9 cellular contexts compared by ENCODE assay signal in genomic region chr1:1505366-1505798, GRCh38. TPM values are rescaled to one million over a fixed set of nuclear protein-coding genes. Genes with fewer than 3 reads are reported as not detected.
DNase-seq lines count a peak whose midpoint lies in the region; ATAC-seq, FAIRE-seq and TF ChIP-seq lines count a peak whose summit lies in the region.
"Not testable (repeated sequence)": the region's sequence is repeated elsewhere in the genome, so short reads cannot be mapped to it uniquely, and the experiment has no call there.
"Had no signal": no experiment of that assay in that cellular context is flagged by ENCODE, and none has a peak within 500 bp of the region (broad histone marks: within the 10 kb centered on the region; RNA-seq: fewer than 3 reads in every experiment).

No MANE protein-coding gene starts in this region.

- TF ChIP-seq CTCF in GM10248 (IDR thresholded peaks at IDR 0.05; ENCODE audit: control extremely low read depth, extremely low read depth, low read depth, missing control alignments), result peak; percentile 15
- TF ChIP-seq CTCF in choroid plexus epithelial cell (conservative IDR thresholded peaks at IDR 0.05; ENCODE audit: low read depth, low read length), result peak; percentile 30
- TF ChIP-seq CTCF in keratinocyte (optimal IDR thresholded peaks at IDR 0.05 in 1 of 3, IDR thresholded peaks at IDR 0.05 in 1 of 3, conservative IDR thresholded peaks at IDR 0.05 in 1 of 3; ENCODE audit: extremely low read depth in 1 of 3, insufficient read depth in 2 of 3, low read length in 3 of 3), result peak in 2 of 3 experiments; percentile 8 to 10
- peak; percentile 34 for TF ChIP-seq CTCF in progenitor cell of endocrine pancreas (IDR thresholded peaks at IDR 0.05; ENCODE audit: unreplicated experiment)

- POLR2A ChIA-PET in GM10248 (lab: Yijun Ruan, JAX); activated CD4-positive, alpha-beta T cell treated with anti-CD3 and anti-CD28 coated beads for 36 hours (lab: Charles Lee): not testable (repeated sequence)

- not testable (repeated sequence) for H3K4me3 ChIP-seq in choroid plexus epithelial cell (ENCODE audit: low read depth, low read length); keratinocyte (ENCODE audit: control insufficient read depth in 2 of 3, extremely low read depth in 1 of 3, insufficient read depth in 2 of 3, low read depth in 1 of 3, low read length in 3 of 3)

- not testable (repeated sequence) for H4K20me1 ChIP-seq in keratinocyte (ENCODE audit: control insufficient read depth, extremely low read depth, insufficient read depth, low read length)

- H3K27me3 ChIP-seq in keratinocyte (ENCODE audit: control insufficient read depth, extremely low read depth, insufficient read depth, low read length), result not testable (repeated sequence)

- FAIRE-seq in A204.1 (lab: Jason Lieb, UNC), result peak; percentile 88
- FAIRE-seq in keratinocyte (lab: Jason Lieb, UNC), result not testable (repeated sequence)

- not testable (repeated sequence) for H3K4me1 ChIP-seq in keratinocyte (ENCODE audit: control insufficient read depth, extremely low read depth, insufficient read depth, low read length)

- not testable (repeated sequence) for H2AFZ ChIP-seq in keratinocyte (ENCODE audit: control insufficient read depth, low read length)

- CTCF ChIA-PET in GM10248 (lab: Yijun Ruan, JAX), result interaction anchor here (0.6 to 2.7 kb wide), 13 partner anchors 10 to 147 kb away, joined by 3 to 13 read pairs (median 5); partner anchors contain the start of gene CCNL2
- CTCF ChIA-PET in activated CD4-positive, alpha-beta T cell treated with anti-CD3 and anti-CD28 coated beads for 36 hours (lab: Charles Lee), result interaction anchor here (0.6 to 1.9 kb wide), 4 partner anchors 22 to 130 kb away, joined by 3 to 9 read pairs (median 3); partner anchors contain the start of gene AURKAIP1

- peak overlapping the region; percentile 40 for H3K9ac ChIP-seq in keratinocyte (ENCODE audit: control insufficient read depth, extremely low read depth, insufficient read depth, low read length)

- H3K27me3 Mint-ChIP-seq in activated CD4-positive, alpha-beta T cell treated with anti-CD3 and anti-CD28 coated beads for 36 hours; progenitor cell of endocrine pancreas: not testable (repeated sequence)

- not testable (repeated sequence) for H3K79me2 ChIP-seq in keratinocyte (ENCODE audit: control insufficient read depth, insufficient read depth, low read length)

- peak overlapping the region; percentile 87 for H3K27ac Mint-ChIP-seq in activated CD4-positive, alpha-beta T cell treated with anti-CD3 and anti-CD28 coated beads for 36 hours
- H3K27ac Mint-ChIP-seq in progenitor cell of endocrine pancreas, result peak overlapping the region; percentile 95

- peak overlapping the region; percentile 27 for H3K4me2 ChIP-seq in keratinocyte (ENCODE audit: control insufficient read depth, extremely low read depth, insufficient read depth, low read depth, low read length)

- not testable (repeated sequence) for H3K36me3 Mint-ChIP-seq in activated CD4-positive, alpha-beta T cell treated with anti-CD3 and anti-CD28 coated beads for 36 hours (ENCODE audit: low read depth); progenitor cell of endocrine pancreas (ENCODE audit: insufficient read depth)

- ATAC-seq in activated CD4-positive, alpha-beta T cell treated with anti-CD3 and anti-CD28 coated beads for 36 hours, result peak; percentile 65

- not testable (repeated sequence) for H3K36me3 ChIP-seq in keratinocyte (ENCODE audit: control insufficient read depth in 2 of 2, extremely low read depth in 1 of 2, insufficient read depth in 2 of 2, low read length in 2 of 2)

- peak; percentile 11; the same call in 1 of the 2 replicates for TF ChIP-seq RAD21 in Ishikawa (IDR thresholded peaks at IDR 0.05; ENCODE audit: low read depth)

- dilution Hi-C loops in keratinocyte (cut with MboI; ENCODE audit: extremely low pct_ligation_motif_present, low sequenced_read_pairs), result not testable (repeated sequence)

- not testable (repeated sequence) for DNase-seq in GM10248 (ENCODE audit: extremely low spot score); keratinocyte (ENCODE audit: low read depth, low spot score); progenitor cell of endocrine pancreas (ENCODE audit: low spot score, unreplicated experiment)
- peak; percentile 27 for DNase-seq in NOMO-1 treated with DMSO at 0.1 percent for 48 hours (lab: John Stamatoyannopoulos, UW; ENCODE audit: unreplicated experiment)
- peak; percentile 55 for DNase-seq in activated CD4-positive, alpha-beta T cell treated with anti-CD3 and anti-CD28 coated beads for 36 hours
- DNase-seq in choroid plexus epithelial cell (ENCODE audit: low read depth), result peak; percentile 7

- H3K9me3 ChIP-seq in keratinocyte (ENCODE audit: control insufficient read depth, low read depth, low read length), result not testable (repeated sequence)

- not testable (repeated sequence) for TF ChIP-seq EP300 in Ishikawa (IDR thresholded peaks at IDR 0.05; ENCODE audit: borderline replicate concordance)

- not testable (repeated sequence) for H3K4me1 Mint-ChIP-seq in activated CD4-positive, alpha-beta T cell treated with anti-CD3 and anti-CD28 coated beads for 36 hours; progenitor cell of endocrine pancreas (ENCODE audit: low read depth)

- H3K27ac ChIP-seq in keratinocyte (ENCODE audit: control insufficient read depth, insufficient read depth, low read length), result peak overlapping the region; percentile 30

- H3K9me1 ChIP-seq in keratinocyte (ENCODE audit: control insufficient read depth, extremely low read depth, insufficient read depth, low read length), result not testable (repeated sequence)

- intact Hi-C loops in activated CD4-positive, alpha-beta T cell treated with anti-CD3 and anti-CD28 coated beads for 36 hours (cut with DNase I, micrococcal nuclease), result not testable (repeated sequence)

- H3K4me3 Mint-ChIP-seq in activated CD4-positive, alpha-beta T cell treated with anti-CD3 and anti-CD28 coated beads for 36 hours, result peak overlapping the region; percentile 59
- H3K4me3 Mint-ChIP-seq in progenitor cell of endocrine pancreas (ENCODE audit: low read depth), result peak overlapping the region; percentile 62

- not testable (repeated sequence) for H3K9me3 Mint-ChIP-seq in activated CD4-positive, alpha-beta T cell treated with anti-CD3 and anti-CD28 coated beads for 36 hours (ENCODE audit: low read depth); progenitor cell of endocrine pancreas (ENCODE audit: low read depth)

RNA-seq across cellular contexts. Expression of gene ATAD3A, which starts 6.6 kb away (rescaled TPM):
- 10 to 100 TPM; 39.9 to 42.9 TPM for total RNA-seq in activated CD4-positive, alpha-beta T cell treated with anti-CD3 and anti-CD28 coated beads for 36 hours
- polyA plus RNA-seq in keratinocyte, result 19.9 to 23.0 TPM (median 22.0 TPM) in 3 replicates
- 19.1 TPM for polyA plus RNA-seq in keratinocyte (2011; ENCODE audit: low read depth)
- 9.3 and 25.1 TPM in 2 replicates for polyA plus RNA-seq in keratinocyte (2011; cell fraction: cytosol; rRNA removed)
- polyA plus RNA-seq in keratinocyte (2011; cell fraction: nucleus; rRNA removed), result 23.7 and 29.2 TPM in 2 replicates
- polyA plus RNA-seq in keratinocyte (2012; ENCODE audit: low replicate concordance), result 13.5 and 40.5 TPM in 2 replicates
- polyA minus RNA-seq in keratinocyte, result 9.3 to 18.3 TPM (median 12.0 TPM) in 3 replicates
- 40.3 TPM for polyA minus RNA-seq in keratinocyte (2011; cell fraction: cytosol; rRNA and poly(A)+ RNA removed)
- 15.6 and 16.5 TPM in 2 replicates for polyA minus RNA-seq in keratinocyte (2011; cell fraction: nucleus; rRNA and poly(A)+ RNA removed)
- 37.4 and 38.8 TPM in 2 replicates for total RNA-seq in progenitor cell of endocrine pancreas

RNA-seq across cellular contexts. Expression of gene ATAD3B, which starts 33.8 kb away (rescaled TPM):
- total RNA-seq in activated CD4-positive, alpha-beta T cell treated with anti-CD3 and anti-CD28 coated beads for 36 hours, result 10 to 100 TPM; 26.2 to 39.2 TPM
- 18.4 to 24.9 TPM (median 20.6 TPM) in 3 replicates for polyA plus RNA-seq in keratinocyte
- polyA plus RNA-seq in keratinocyte (2011; ENCODE audit: low read depth), result 7.0 TPM
- 5.6 and 13.4 TPM in 2 replicates for polyA plus RNA-seq in keratinocyte (2011; cell fraction: cytosol; rRNA removed)
- 62.1 and 71.7 TPM in 2 replicates for polyA plus RNA-seq in keratinocyte (2011; cell fraction: nucleus; rRNA removed)
- 13.6 and 24.6 TPM in 2 replicates for polyA plus RNA-seq in keratinocyte (2012; ENCODE audit: low replicate concordance)
- 10.3 to 16.7 TPM (median 12.5 TPM) in 3 replicates for polyA minus RNA-seq in keratinocyte
- polyA minus RNA-seq in keratinocyte (2011; cell fraction: cytosol; rRNA and poly(A)+ RNA removed), result 21.3 TPM
- 31.8 and 34.4 TPM in 2 replicates for polyA minus RNA-seq in keratinocyte (2011; cell fraction: nucleus; rRNA and poly(A)+ RNA removed)
- total RNA-seq in progenitor cell of endocrine pancreas, result 36.7 and 42.0 TPM in 2 replicates

RNA-seq across cellular contexts. Expression of gene TMEM240, which starts 35.0 kb away (rescaled TPM):
- under 1 TPM; 0.42 to 0.46 TPM for total RNA-seq in activated CD4-positive, alpha-beta T cell treated with anti-CD3 and anti-CD28 coated beads for 36 hours
- polyA plus RNA-seq in keratinocyte, result 0.12 to 0.28 TPM (median 0.12 TPM) in 3 replicates
- polyA plus RNA-seq in keratinocyte (2011; ENCODE audit: low read depth), result not detected
- 0.18 and 0.29 TPM in 2 replicates for polyA plus RNA-seq in keratinocyte (2011; cell fraction: cytosol; rRNA removed)
- polyA plus RNA-seq in keratinocyte (2011; cell fraction: nucleus; rRNA removed), result 0.23 and 0.56 TPM in 2 replicates
- 0.80 and 0.93 TPM in 2 replicates for polyA plus RNA-seq in keratinocyte (2012; ENCODE audit: low replicate concordance)
- not detected in 3 replicates for polyA minus RNA-seq in keratinocyte
- not detected for polyA minus RNA-seq in keratinocyte (2011; cell fraction: cytosol; rRNA and poly(A)+ RNA removed)
- 1.1 TPM in 1 of 2 replicates, not detected in the other for polyA minus RNA-seq in keratinocyte (2011; cell fraction: nucleus; rRNA and poly(A)+ RNA removed)
- 5.1 and 6.6 TPM in 2 replicates for total RNA-seq in progenitor cell of endocrine pancreas
- total RNA-seq: A172 had no signal

RNA-seq across cellular contexts. Expression of gene ATAD3C, which starts 55.9 kb away (rescaled TPM):
- total RNA-seq in activated CD4-positive, alpha-beta T cell treated with anti-CD3 and anti-CD28 coated beads for 36 hours, result under 1 TPM; 0.30 to 0.39 TPM
- 0.39 to 0.72 TPM (median 0.45 TPM) in 3 replicates for polyA plus RNA-seq in keratinocyte
- not detected for polyA plus RNA-seq in keratinocyte (2011; ENCODE audit: low read depth)
- 0.26 and 0.73 TPM in 2 replicates for polyA plus RNA-seq in keratinocyte (2011; cell fraction: cytosol; rRNA removed)
- polyA plus RNA-seq in keratinocyte (2011; cell fraction: nucleus; rRNA removed), result 0.13 and 0.16 TPM in 2 replicates
- 0.42 and 0.49 TPM in 2 replicates for polyA plus RNA-seq in keratinocyte (2012; ENCODE audit: low replicate concordance)
- 0.45 TPM in 1 of 3 replicates, not detected in the others for polyA minus RNA-seq in keratinocyte
- not detected for polyA minus RNA-seq in keratinocyte (2011; cell fraction: cytosol; rRNA and poly(A)+ RNA removed)
- not detected in 2 replicates for polyA minus RNA-seq in keratinocyte (2011; cell fraction: nucleus; rRNA and poly(A)+ RNA removed)
- 1.6 and 1.9 TPM in 2 replicates for total RNA-seq in progenitor cell of endocrine pancreas
- total RNA-seq: A172 had no signal
